8 cellular contexts compared by ENCODE assay signal in the genomic region with DNA sequence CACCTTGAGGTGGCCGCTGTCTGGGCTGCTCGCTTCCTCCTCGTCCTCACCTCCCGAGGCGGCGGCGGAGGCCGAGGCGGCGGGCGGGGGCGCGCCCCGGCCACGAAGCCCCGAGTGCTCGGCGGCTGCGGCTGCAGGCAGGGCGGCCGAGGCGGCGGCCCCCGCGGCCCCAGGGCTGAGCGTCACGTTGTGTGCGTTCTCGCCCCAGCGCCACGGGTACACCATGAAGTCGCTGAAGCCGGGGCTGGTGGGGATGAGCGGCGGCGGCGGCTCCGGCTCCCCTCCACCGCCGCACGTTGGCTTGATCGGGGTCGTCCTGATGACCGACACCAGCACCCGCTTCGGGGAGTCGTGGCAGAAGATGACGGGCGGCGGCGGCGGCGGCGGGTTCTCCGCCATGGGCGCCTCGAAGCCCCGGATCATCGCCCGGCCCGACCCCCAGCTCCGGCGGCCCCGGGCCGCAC. TPM values are rescaled to one million over a fixed set of nuclear protein-coding genes. Genes with fewer than 3 reads are reported as not detected.
DNase-seq lines count a peak whose midpoint lies in the region; ATAC-seq and TF ChIP-seq lines count a peak whose summit lies in the region.

No MANE protein-coding gene starts in this region.

- peaks cover 0 to 10% (median 0%) of the 10 kb centered on the region in 3 donors for H3K36me3 Mint-ChIP-seq in CD8-positive, alpha-beta memory T cell
- peaks cover 33% of the 10 kb centered on the region for H3K36me3 Mint-ChIP-seq in activated T-cell treated with anti-CD3 and anti-CD28 coated beads, Interleukin-2, amount 50 U/mL, for 24 hours (ENCODE audit: low read depth)

- H3K9me3 ChIP-seq in CD8-positive, alpha-beta memory T cell (ENCODE audit: low read length), result no peaks in the 10 kb centered on the region
- H3K9me3 ChIP-seq in heart right ventricle, result no peaks in the 10 kb centered on the region

- intact Hi-C loops in heart right ventricle (cut with DNase I), result loop anchor here in 7 of 10 donors (1.0 to 10.0 kb wide), 13 partner anchors 32 to 250 kb away; a partner anchor contains a TSS

- DNase-seq in CD8-positive, alpha-beta memory T cell, result no peak
- DNase-seq in activated T-cell treated with anti-CD3 and anti-CD28 coated beads, Interleukin-2, amount 50 U/mL, for 24 hours, result no peak
- peak in 1 of 2 donors; percentile 33 for DNase-seq in heart right ventricle
- no peak for DNase-seq in skeletal muscle cell (ENCODE audit: low read depth)
- no peak for DNase-seq in NCI-H2227 (lab: John Stamatoyannopoulos, UW; ENCODE audit: unreplicated experiment)
- DNase-seq in NOMO-1 treated with DMSO at 0.1 percent for 48 hours (lab: John Stamatoyannopoulos, UW; ENCODE audit: unreplicated experiment), result no peak

- CTCF ChIA-PET in CD8-positive, alpha-beta memory T cell (lab: Charles Lee), result interaction anchor here (2.2 kb wide), 1 partner anchor 24 kb away, joined by 5 read pairs; no protein-coding TSS in a partner anchor

- peak overlapping the region; percentile 77 for H3K4me3 ChIP-seq in CD8-positive, alpha-beta memory T cell (ENCODE audit: low read length)
- H3K4me3 ChIP-seq in heart right ventricle, result peak overlapping the region; percentile 56 to 97 (median 85)
- peak overlapping the region; percentile 86 for H3K4me3 ChIP-seq in skeletal muscle cell (ENCODE audit: low read depth, low read length)

- H3K27ac ChIP-seq in CD8-positive, alpha-beta memory T cell (ENCODE audit: low read depth, low read length), result peak overlapping the region; percentile 86
- peak overlapping the region; percentile 72 to 100 (median 98) for H3K27ac ChIP-seq in heart right ventricle

- peaks cover 43% of the 10 kb centered on the region for H3K4me1 ChIP-seq in CD8-positive, alpha-beta memory T cell (ENCODE audit: insufficient read depth, low read length)
- H3K4me1 ChIP-seq in heart right ventricle, result peaks cover 7 to 58% (median 33%) of the 10 kb centered on the region in 9 donors

- ATAC-seq in HG03139 (IDR thresholded peaks at IDR 0.05; ENCODE audit: unreplicated experiment) (peak; percentile 0), heart right ventricle (no peak), HG02678 (IDR thresholded peaks at IDR 0.05; ENCODE audit: unreplicated experiment) (no peak)

- H3K27me3 ChIP-seq in CD8-positive, alpha-beta memory T cell (ENCODE audit: insufficient read depth, low read length, poor library complexity, severe bottlenecking), result no peaks in the 10 kb centered on the region
- no peaks in the 10 kb centered on the region for H3K27me3 ChIP-seq in heart right ventricle

- no peaks in the 10 kb centered on the region for H3K9me3 Mint-ChIP-seq in CD8-positive, alpha-beta memory T cell
- no peaks in the 10 kb centered on the region for H3K9me3 Mint-ChIP-seq in activated T-cell treated with anti-CD3 and anti-CD28 coated beads, Interleukin-2, amount 50 U/mL, for 24 hours

- H3K4me1 Mint-ChIP-seq in CD8-positive, alpha-beta memory T cell, result peaks cover 38 to 43% (median 42%) of the 10 kb centered on the region in 3 donors
- H3K4me1 Mint-ChIP-seq in activated T-cell treated with anti-CD3 and anti-CD28 coated beads, Interleukin-2, amount 50 U/mL, for 24 hours (ENCODE audit: low read depth), result peaks cover 52% of the 10 kb centered on the region

- H3K27ac Mint-ChIP-seq in CD8-positive, alpha-beta memory T cell, result peak overlapping the region in 5 of 8 donors; percentile 81 to 96 (median 89)
- peak overlapping the region; percentile 96 for H3K27ac Mint-ChIP-seq in activated T-cell treated with anti-CD3 and anti-CD28 coated beads, Interleukin-2, amount 50 U/mL, for 24 hours

- peak overlapping the region; percentile 82 to 97 (median 90) for H3K4me3 Mint-ChIP-seq in CD8-positive, alpha-beta memory T cell
- peak overlapping the region; percentile 94 for H3K4me3 Mint-ChIP-seq in activated T-cell treated with anti-CD3 and anti-CD28 coated beads, Interleukin-2, amount 50 U/mL, for 24 hours

- POLR2A ChIA-PET in CD8-positive, alpha-beta memory T cell (lab: Charles Lee), result interaction anchor here (0.6 to 2.3 kb wide), 6 partner anchors 18 to 436 kb away, joined by 3 to 9 read pairs (median 4); a partner anchor contains a TSS

- WGBS in heart right ventricle, 2 donors, result 0% methylated on average over 36 to 65 of the region's 65 CpGs

- no peaks in the 10 kb centered on the region for H3K27me3 Mint-ChIP-seq in CD8-positive, alpha-beta memory T cell
- no peaks in the 10 kb centered on the region for H3K27me3 Mint-ChIP-seq in activated T-cell treated with anti-CD3 and anti-CD28 coated beads, Interleukin-2, amount 50 U/mL, for 24 hours

- H3K36me3 ChIP-seq in CD8-positive, alpha-beta memory T cell (ENCODE audit: insufficient read depth, low read length), result no peaks in the 10 kb centered on the region
- H3K36me3 ChIP-seq in heart right ventricle, result no peaks in the 10 kb centered on the region

- TF ChIP-seq CTCF in heart right ventricle (IDR thresholded peaks at IDR 0.05), result no peak

RNA-seq across cellular contexts. Expression of a gene that starts 0.5 kb away (rescaled TPM):
- total RNA-seq in CD8-positive, alpha-beta memory T cell, result 10 to 100 TPM; 47.8 to 51.9 TPM
- polyA plus RNA-seq in CD8-positive, alpha-beta memory T cell, result 1.5 TPM
- total RNA-seq in heart right ventricle, result 1 to 10 TPM; 2.4 to 6.4 (median 4.0) TPM
- 1 to 10 TPM; 1.2 to 2.9 TPM for polyA plus RNA-seq in heart right ventricle

RNA-seq across cellular contexts. Expression of a gene that starts 32.3 kb away (rescaled TPM):
- 10 to 100 TPM; 20.4 to 21.0 TPM for total RNA-seq in CD8-positive, alpha-beta memory T cell
- 24.1 TPM for polyA plus RNA-seq in CD8-positive, alpha-beta memory T cell
- total RNA-seq in heart right ventricle, result 10 to 100 TPM; 20.8 to 30.4 (median 25.9) TPM
- 10 to 100 TPM; 21.2 to 25.1 TPM for polyA plus RNA-seq in heart right ventricle

RNA-seq across cellular contexts. Expression of a gene that starts 34.1 kb away (rescaled TPM):
- 1 to 10 TPM; 7.9 to 8.3 TPM for total RNA-seq in CD8-positive, alpha-beta memory T cell
- polyA plus RNA-seq in CD8-positive, alpha-beta memory T cell, result 29.1 TPM
- total RNA-seq in heart right ventricle, result 10 to 100 TPM; 10.8 to 20.8 (median 13.2) TPM
- polyA plus RNA-seq in heart right ventricle, result 10 to 100 TPM; 11.5 to 16.2 TPM

Comparison
In these comparisons a context has a peak if more than half of its experiments do, and no peak if none do; other contexts are left out.
1. RNA of a gene that starts 0.5 kb away (total RNA-seq): 47.8 to 51.9 TPM in CD8-positive, alpha-beta memory T cell; 2.4 to 6.4 TPM in heart right ventricle; every median in the first group is over 4 times any median in the second.
2. Peak in every context shown above with its lines, with median percentiles within 50 percentile points of each other: H3K4me3 ChIP-seq.